ENCODE assay signal across 18 cellular contexts in the genomic region with DNA sequence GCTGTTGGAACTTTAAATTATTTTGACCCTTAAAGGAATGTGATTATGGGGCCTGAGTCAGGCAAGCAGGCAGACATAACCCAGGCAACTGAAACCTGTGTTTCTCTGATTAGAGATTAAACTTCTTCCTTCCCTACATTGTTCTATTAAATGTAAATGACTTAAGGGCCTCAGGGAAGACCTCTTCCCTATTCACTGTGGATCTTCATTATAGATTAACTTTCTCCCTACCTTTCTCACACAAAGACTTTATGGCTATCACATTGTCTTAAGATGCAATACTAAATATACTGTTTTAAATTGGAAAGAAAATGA. TPM values are rescaled to one million over a fixed set of nuclear protein-coding genes. Genes with fewer than 3 reads are reported as not detected.
A peak's percentile ranks its signal among the peaks of the same experiment; 100 is the strongest.
DNase-seq lines count a peak whose midpoint lies in the region; TF ChIP-seq lines count a peak whose summit lies in the region.
"Had no signal": no experiment of that assay in that cellular context is flagged by ENCODE, and none has a peak within 500 bp of the region (broad histone marks: within the 10 kb centered on the region; RNA-seq: fewer than 3 reads in every experiment).

No MANE protein-coding gene starts in this region.

- no peak overlapping the region for H2BK120ac ChIP-seq in mesendoderm (ENCODE audit: low read depth, low read length)

- H3K56ac ChIP-seq in mesendoderm (ENCODE audit: low read length): no peak overlapping the region

- in situ Hi-C loops in GM23248 (cut with MboI): no loop called here

- TF ChIP-seq CTCF in brain (conservative IDR thresholded peaks at IDR 0.05) (no peak), smooth muscle cell (IDR thresholded peaks at IDR 0.05; ENCODE audit: borderline replicate concordance, insufficient read depth, poor library complexity, severe bottlenecking) (no peak)

- no peak overlapping the region for H2AK5ac ChIP-seq in mesendoderm (ENCODE audit: low read length)

- peak overlapping the region; percentile 74 for H2AFZ ChIP-seq in GM23248
- H2AFZ ChIP-seq in smooth muscle cell (ENCODE audit: low read depth): no peak overlapping the region

- no peak overlapping the region for H3K27ac ChIP-seq in GM23248
- H3K27ac ChIP-seq in mesendoderm (ENCODE audit: low read depth, low read length): no peak overlapping the region
- H3K27ac ChIP-seq in smooth muscle cell (ENCODE audit: low read depth): peak overlapping the region; percentile 46
- H3K27ac ChIP-seq: Peyer's patch had no signal

- peak overlapping the region in 3 of 5 experiments; percentile 16 to 49 (median 23) for H3K27ac Mint-ChIP-seq in brain
- no peak overlapping the region for H3K27ac Mint-ChIP-seq in activated CD4-positive, alpha-beta memory T cell treated with anti-CD3 and anti-CD28 coated beads for 36 hours

- no peak overlapping the region for H4K5ac ChIP-seq in mesendoderm (ENCODE audit: low read length)

- H4K8ac ChIP-seq in mesendoderm (ENCODE audit: low read depth, low read length): no peak overlapping the region

- H2BK5ac ChIP-seq in mesendoderm (ENCODE audit: low read length): no peak overlapping the region

- peaks cover 3% of the 10 kb centered on the region for H3K27me3 Mint-ChIP-seq in brain
- peaks cover 8% of the 10 kb centered on the region for H3K27me3 Mint-ChIP-seq in activated CD4-positive, alpha-beta memory T cell treated with anti-CD3 and anti-CD28 coated beads for 36 hours

- no peak overlapping the region for H3K4me3 Mint-ChIP-seq in brain
- no peak overlapping the region for H3K4me3 Mint-ChIP-seq in activated CD4-positive, alpha-beta memory T cell treated with anti-CD3 and anti-CD28 coated beads for 36 hours

- H3K79me2 ChIP-seq in GM23248 (ENCODE audit: insufficient read depth): no peaks in the 10 kb centered on the region
- H3K79me2 ChIP-seq in mesendoderm (ENCODE audit: control insufficient read depth, insufficient read depth, low read length): no peaks in the 10 kb centered on the region
- H3K79me2 ChIP-seq in smooth muscle cell (ENCODE audit: low read depth): no peaks in the 10 kb centered on the region

- intact Hi-C loops in activated CD4-positive, alpha-beta memory T cell treated with anti-CD3 and anti-CD28 coated beads for 36 hours (cut with micrococcal nuclease): no loop called here

- peaks cover 58% of the 10 kb centered on the region for H3K4me1 Mint-ChIP-seq in brain
- no peaks in the 10 kb centered on the region for H3K4me1 Mint-ChIP-seq in activated CD4-positive, alpha-beta memory T cell treated with anti-CD3 and anti-CD28 coated beads for 36 hours (ENCODE audit: low read depth)

- DNase-seq in GM23248 (no peak), mesendoderm (peak; percentile 34), smooth muscle cell (lab: John Stamatoyannopoulos, UW; ENCODE audit: unreplicated experiment) (no peak), NCI-H1048 (lab: John Stamatoyannopoulos, UW) (no peak)
- no peak for DNase-seq in activated CD4-positive, alpha-beta memory T cell treated with anti-CD3 and anti-CD28 coated beads for 36 hours
- no peak for DNase-seq in activated naive CD4-positive, alpha-beta T cell treated with Interleukin-2 at 50 U/mL for 16 hours
- DNase-seq: AML-193, Calu3, NCI-H1092 treated with DMSO at 0.1 percent for 48 hours, NCI-H187, NCI-H446 treated with DMSO at 0.1 percent for 48 hours, NCI-H748 treated with DMSO at 0.1 percent for 48 hours, Peyer's patch, Right ventricle myocardium superior had no signal

- no peaks in the 10 kb centered on the region for H4K20me1 ChIP-seq in GM23248 (ENCODE audit: insufficient read depth)
- H4K20me1 ChIP-seq in smooth muscle cell (ENCODE audit: low read depth): no peaks in the 10 kb centered on the region

- no peak overlapping the region for H3K18ac ChIP-seq in mesendoderm (ENCODE audit: low read length)

- H3F3A ChIP-seq in GM23248 (ENCODE audit: insufficient read depth) (peaks cover 14% of the 10 kb centered on the region), smooth muscle cell (ENCODE audit: low read depth) (no peaks in the 10 kb centered on the region)

- H3K79me1 ChIP-seq in mesendoderm (ENCODE audit: low read length): no peaks in the 10 kb centered on the region

- no peak overlapping the region for H3K23ac ChIP-seq in mesendoderm (ENCODE audit: low read length)

- peaks cover 0 to 5% (median 0%) of the 10 kb centered on the region in 5 experiments for H3K9me3 Mint-ChIP-seq in brain
- H3K9me3 Mint-ChIP-seq in activated CD4-positive, alpha-beta memory T cell treated with anti-CD3 and anti-CD28 coated beads for 36 hours: peaks cover 5% of the 10 kb centered on the region

- H3K27me3 ChIP-seq in GM23248 (replicated peaks; ENCODE audit: insufficient read depth) (no peaks in the 10 kb centered on the region), mesendoderm (ENCODE audit: insufficient read depth, low read length, poor library complexity) (no peaks in the 10 kb centered on the region), smooth muscle cell (ENCODE audit: low read depth) (no peaks in the 10 kb centered on the region)
- H3K27me3 ChIP-seq: Peyer's patch had no signal

- H2BK15ac ChIP-seq in mesendoderm (replicated peaks; ENCODE audit: low read depth): no peak overlapping the region

- no peaks in the 10 kb centered on the region for H3K9me2 ChIP-seq in GM23248 (ENCODE audit: insufficient read depth)

- H3K4me1 ChIP-seq in GM23248 (ENCODE audit: insufficient read depth) (peaks cover 33% of the 10 kb centered on the region), mesendoderm (ENCODE audit: control insufficient read depth, low read depth, low read length) (no peaks in the 10 kb centered on the region), smooth muscle cell (ENCODE audit: low read depth) (peaks cover 5% of the 10 kb centered on the region)
- H3K4me1 ChIP-seq: Peyer's patch had no signal

- H3K4ac ChIP-seq in mesendoderm (ENCODE audit: low read depth, low read length): no peak overlapping the region

- H3K4me2 ChIP-seq in GM23248 (ENCODE audit: unreplicated experiment) (peak overlapping the region; percentile 4), mesendoderm (ENCODE audit: low read length) (no peak overlapping the region), smooth muscle cell (peak overlapping the region; percentile 28)

- no peaks in the 10 kb centered on the region for H3K36me3 ChIP-seq in GM23248 (ENCODE audit: low read depth)
- no peaks in the 10 kb centered on the region for H3K36me3 ChIP-seq in mesendoderm (ENCODE audit: control insufficient read depth, insufficient read depth, low read length)
- no peaks in the 10 kb centered on the region for H3K36me3 ChIP-seq in smooth muscle cell (ENCODE audit: low read depth)
- H3K36me3 ChIP-seq: HAP-1, Peyer's patch had no signal

- H3K9ac ChIP-seq in GM23248: no peak overlapping the region
- no peak overlapping the region for H3K9ac ChIP-seq in mesendoderm (ENCODE audit: low read length)
- no peak overlapping the region for H3K9ac ChIP-seq in smooth muscle cell (ENCODE audit: low read depth)

- H3K9me3 ChIP-seq in GM23248 (ENCODE audit: low read depth) (no peaks in the 10 kb centered on the region), smooth muscle cell (replicated peaks; ENCODE audit: low read depth) (no peaks in the 10 kb centered on the region)
- H3K9me3 ChIP-seq: HAP-1, Peyer's patch had no signal

- no peaks in the 10 kb centered on the region for H3K36me3 Mint-ChIP-seq in brain
- no peaks in the 10 kb centered on the region for H3K36me3 Mint-ChIP-seq in activated CD4-positive, alpha-beta memory T cell treated with anti-CD3 and anti-CD28 coated beads for 36 hours

- H3K4me3 ChIP-seq in GM23248: no peak overlapping the region
- no peak overlapping the region for H3K4me3 ChIP-seq in mesendoderm (ENCODE audit: low read length)
- H3K4me3 ChIP-seq in smooth muscle cell: no peak overlapping the region
- H3K4me3 ChIP-seq: HAP-1, K562, Peyer's patch had no signal

- CTCF ChIA-PET in activated CD4-positive, alpha-beta memory T cell treated with anti-CD3 and anti-CD28 coated beads for 36 hours (lab: Charles Lee): no interaction called here

- POLR2A ChIA-PET in activated CD4-positive, alpha-beta memory T cell treated with anti-CD3 and anti-CD28 coated beads for 36 hours (lab: Charles Lee): no interaction called here

RNA-seq across cellular contexts. Expression of gene METTL21C, which starts 8.8 kb away (rescaled TPM):
- total RNA-seq in GM23248 (2014; rRNA removed; shearing (Covaris generic)): not detected in 2 replicates
- not detected in 2 replicates for polyA plus RNA-seq in GM23248 (2016; fragmentation: Nextera tagmentation; extraction: Ambion mirVana)
- not detected for polyA plus RNA-seq in brain (ENCODE audit: insufficient read depth, low read depth, low replicate concordance)
- not detected for polyA plus RNA-seq in mesendoderm (2013, experiment 1 of 2)
- not detected for polyA plus RNA-seq in mesendoderm (2013, experiment 2 of 2)
- not detected in 2 replicates for total RNA-seq in smooth muscle cell
- polyA plus RNA-seq in smooth muscle cell: not detected in 2 replicates
- total RNA-seq in activated CD4-positive, alpha-beta memory T cell treated with anti-CD3 and anti-CD28 coated beads for 36 hours: not detected
- total RNA-seq: A673, Calu3, K562, Peyer's patch, Right ventricle myocardium superior had no signal
- polyA plus RNA-seq: K562 had no signal
